In genomic region chr10:6103591-6103990, GRCh38 we compare ENCODE assay signal across 1 cellular context.
TF ChIP-seq lines count a peak whose summit lies in the region.

No MANE protein-coding gene starts in this region.

TF ChIP-seq in GM23338, 12 proteins besides CTCF, POLR2A, EP300 and RAD21 (continued from another document):
- TF ChIP-seq ZNF462 (CRISPR knock-in tag; IDR thresholded peaks at IDR 0.05) (no peak), EZH2phosphoT487 (IDR thresholded peaks at IDR 0.05; ENCODE audit: unreplicated experiment) (no peak), ZNF331 (CRISPR knock-in tag; IDR thresholded peaks at IDR 0.05; ENCODE audit: low read depth) (no peak), ZNF114 (CRISPR knock-in tag; IDR thresholded peaks at IDR 0.05) (no peak)
- TF ChIP-seq, protein P1, sequence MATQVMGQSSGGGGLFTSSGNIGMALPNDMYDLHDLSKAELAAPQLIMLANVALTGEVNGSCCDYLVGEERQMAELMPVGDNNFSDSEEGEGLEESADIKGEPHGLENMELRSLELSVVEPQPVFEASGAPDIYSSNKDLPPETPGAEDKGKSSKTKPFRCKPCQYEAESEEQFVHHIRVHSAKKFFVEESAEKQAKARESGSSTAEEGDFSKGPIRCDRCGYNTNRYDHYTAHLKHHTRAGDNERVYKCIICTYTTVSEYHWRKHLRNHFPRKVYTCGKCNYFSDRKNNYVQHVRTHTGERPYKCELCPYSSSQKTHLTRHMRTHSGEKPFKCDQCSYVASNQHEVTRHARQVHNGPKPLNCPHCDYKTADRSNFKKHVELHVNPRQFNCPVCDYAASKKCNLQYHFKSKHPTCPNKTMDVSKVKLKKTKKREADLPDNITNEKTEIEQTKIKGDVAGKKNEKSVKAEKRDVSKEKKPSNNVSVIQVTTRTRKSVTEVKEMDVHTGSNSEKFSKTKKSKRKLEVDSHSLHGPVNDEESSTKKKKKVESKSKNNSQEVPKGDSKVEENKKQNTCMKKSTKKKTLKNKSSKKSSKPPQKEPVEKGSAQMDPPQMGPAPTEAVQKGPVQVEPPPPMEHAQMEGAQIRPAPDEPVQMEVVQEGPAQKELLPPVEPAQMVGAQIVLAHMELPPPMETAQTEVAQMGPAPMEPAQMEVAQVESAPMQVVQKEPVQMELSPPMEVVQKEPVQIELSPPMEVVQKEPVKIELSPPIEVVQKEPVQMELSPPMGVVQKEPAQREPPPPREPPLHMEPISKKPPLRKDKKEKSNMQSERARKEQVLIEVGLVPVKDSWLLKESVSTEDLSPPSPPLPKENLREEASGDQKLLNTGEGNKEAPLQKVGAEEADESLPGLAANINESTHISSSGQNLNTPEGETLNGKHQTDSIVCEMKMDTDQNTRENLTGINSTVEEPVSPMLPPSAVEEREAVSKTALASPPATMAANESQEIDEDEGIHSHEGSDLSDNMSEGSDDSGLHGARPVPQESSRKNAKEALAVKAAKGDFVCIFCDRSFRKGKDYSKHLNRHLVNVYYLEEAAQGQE (IDR thresholded peaks at IDR 0.05; ENCODE audit: unreplicated experiment), result no peak
- TF ChIP-seq, protein P2, sequence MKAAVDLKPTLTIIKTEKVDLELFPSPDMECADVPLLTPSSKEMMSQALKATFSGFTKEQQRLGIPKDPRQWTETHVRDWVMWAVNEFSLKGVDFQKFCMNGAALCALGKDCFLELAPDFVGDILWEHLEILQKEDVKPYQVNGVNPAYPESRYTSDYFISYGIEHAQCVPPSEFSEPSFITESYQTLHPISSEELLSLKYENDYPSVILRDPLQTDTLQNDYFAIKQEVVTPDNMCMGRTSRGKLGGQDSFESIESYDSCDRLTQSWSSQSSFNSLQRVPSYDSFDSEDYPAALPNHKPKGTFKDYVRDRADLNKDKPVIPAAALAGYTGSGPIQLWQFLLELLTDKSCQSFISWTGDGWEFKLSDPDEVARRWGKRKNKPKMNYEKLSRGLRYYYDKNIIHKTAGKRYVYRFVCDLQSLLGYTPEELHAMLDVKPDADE (IDR thresholded peaks at IDR 0.05), result no peak
